Comparison of ENCODE assay signal across 22 cellular contexts in the genomic region with DNA sequence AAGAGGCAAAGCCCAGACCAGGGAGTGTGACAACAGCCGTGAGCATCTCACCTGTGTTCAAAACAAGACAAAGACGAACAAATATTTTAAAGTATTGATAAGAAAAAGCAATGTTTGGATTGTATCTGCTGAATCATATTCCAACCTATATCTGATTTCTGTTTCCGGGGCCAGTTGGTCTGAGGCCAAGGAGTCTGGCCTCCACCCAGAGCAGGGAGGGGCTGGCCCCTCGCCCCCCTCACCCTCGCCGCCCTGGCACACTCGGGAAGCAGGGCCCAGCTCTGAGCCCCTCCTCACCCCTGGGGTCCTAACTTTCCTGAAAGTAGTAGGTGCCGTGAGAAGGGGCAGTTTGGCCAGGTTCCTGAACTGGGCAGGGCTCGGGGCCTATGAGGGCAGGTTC.
"Had no signal": no experiment of that assay in that cellular context is flagged by ENCODE, and none has a peak within 500 bp of the region (broad histone marks: within the 10 kb centered on the region; RNA-seq: fewer than 3 reads in every experiment).

No MANE protein-coding gene starts in this region.

- DNase-seq: activated CD4-positive, alpha-beta memory T cell treated with anti-CD3 and anti-CD28 coated beads, Interleukin-2, amount 10 ng/mL, durations not matched to agents 7 days and 5 days; activated CD4-positive, alpha-beta T cell treated with anti-CD3 and anti-CD28 coated beads, Interleukin-2, amount 10 ng/mL, durations not matched to agents 24 days and 14 days; activated effector memory CD4-positive, alpha-beta T cell treated with Interleukin-2 at 50 U/mL for 16 hours; activated naive CD4-positive, alpha-beta T cell treated with anti-CD3 and anti-CD28 coated beads for 36 hours; activated naive CD8-positive, alpha-beta T cell treated with anti-CD3 and anti-CD28 coated beads, Interleukin-2, amount 50 U/mL, for 24 hours; activated T-cell treated with anti-CD3 and anti-CD28 coated beads, Interleukin-2, amount 50 U/mL, for 72 hours; body of pancreas; caudate nucleus; effector CD4-positive, alpha-beta T cell; heart right ventricle; islet precursor cell; left cardiac atrium; retina; sigmoid colon; stimulated activated CD4-positive, alpha-beta T cell treated with anti-CD3 and anti-CD28 coated beads, Interleukin-15, amount 100 ng/mL, for 24 hours; stomach; trophoblast cell had no signal

- H3K4me3 Mint-ChIP-seq: activated CD4-positive, alpha-beta memory T cell treated with anti-CD3 and anti-CD28 coated beads, Interleukin-2, amount 10 ng/mL, durations not matched to agents 7 days and 5 days; activated CD4-positive, alpha-beta T cell treated with anti-CD3 and anti-CD28 coated beads, Interleukin-2, amount 10 ng/mL, durations not matched to agents 24 days and 14 days; activated naive CD4-positive, alpha-beta T cell treated with anti-CD3 and anti-CD28 coated beads for 36 hours; activated naive CD8-positive, alpha-beta T cell treated with anti-CD3 and anti-CD28 coated beads, Interleukin-2, amount 50 U/mL, for 24 hours; activated T-cell treated with anti-CD3 and anti-CD28 coated beads, Interleukin-2, amount 50 U/mL, for 72 hours; dendritic cell treated with granulocyte-macrophage colony-stimulating factor and Interleukin-4, amounts not matched to agents 40 ng/mL and 50 ng/mL, for 4 days; memory B cell; stimulated activated memory B cell treated with anti-CD40 and anti-IgM and Interleukin-4, amounts not matched to agents 10 μg/mL and 1 μg/mL and 100 μg/mL, for 72 hours had no signal

- H3K9me3 Mint-ChIP-seq: activated CD4-positive, alpha-beta memory T cell treated with anti-CD3 and anti-CD28 coated beads, Interleukin-2, amount 10 ng/mL, durations not matched to agents 7 days and 5 days; activated CD4-positive, alpha-beta T cell treated with anti-CD3 and anti-CD28 coated beads, Interleukin-2, amount 10 ng/mL, durations not matched to agents 24 days and 14 days; activated naive CD4-positive, alpha-beta T cell treated with anti-CD3 and anti-CD28 coated beads for 36 hours; activated naive CD8-positive, alpha-beta T cell treated with anti-CD3 and anti-CD28 coated beads, Interleukin-2, amount 50 U/mL, for 24 hours; activated T-cell treated with anti-CD3 and anti-CD28 coated beads, Interleukin-2, amount 50 U/mL, for 72 hours; dendritic cell treated with granulocyte-macrophage colony-stimulating factor and Interleukin-4, amounts not matched to agents 40 ng/mL and 50 ng/mL, for 4 days; memory B cell; stimulated activated memory B cell treated with anti-CD40 and anti-IgM and Interleukin-4, amounts not matched to agents 10 μg/mL and 1 μg/mL and 100 μg/mL, for 72 hours had no signal

- H3K27ac Mint-ChIP-seq: activated CD4-positive, alpha-beta memory T cell treated with anti-CD3 and anti-CD28 coated beads, Interleukin-2, amount 10 ng/mL, durations not matched to agents 7 days and 5 days; activated CD4-positive, alpha-beta T cell treated with anti-CD3 and anti-CD28 coated beads, Interleukin-2, amount 10 ng/mL, durations not matched to agents 24 days and 14 days; activated naive CD4-positive, alpha-beta T cell treated with anti-CD3 and anti-CD28 coated beads for 36 hours; activated naive CD8-positive, alpha-beta T cell treated with anti-CD3 and anti-CD28 coated beads, Interleukin-2, amount 50 U/mL, for 24 hours; activated T-cell treated with anti-CD3 and anti-CD28 coated beads, Interleukin-2, amount 50 U/mL, for 72 hours; dendritic cell treated with granulocyte-macrophage colony-stimulating factor and Interleukin-4, amounts not matched to agents 40 ng/mL and 50 ng/mL, for 4 days; memory B cell; progenitor cell of endocrine pancreas; stimulated activated memory B cell treated with anti-CD40 and anti-IgM and Interleukin-4, amounts not matched to agents 10 μg/mL and 1 μg/mL and 100 μg/mL, for 72 hours had no signal

- H3K27me3 Mint-ChIP-seq: activated CD4-positive, alpha-beta memory T cell treated with anti-CD3 and anti-CD28 coated beads, Interleukin-2, amount 10 ng/mL, durations not matched to agents 7 days and 5 days; activated CD4-positive, alpha-beta T cell treated with anti-CD3 and anti-CD28 coated beads, Interleukin-2, amount 10 ng/mL, durations not matched to agents 24 days and 14 days; activated naive CD8-positive, alpha-beta T cell treated with anti-CD3 and anti-CD28 coated beads, Interleukin-2, amount 50 U/mL, for 24 hours; dendritic cell treated with granulocyte-macrophage colony-stimulating factor and Interleukin-4, amounts not matched to agents 40 ng/mL and 50 ng/mL, for 4 days; progenitor cell of endocrine pancreas had no signal

- ATAC-seq: activated CD4-positive, CD25-positive, alpha-beta regulatory T cell treated with anti-CD3 and anti-CD28 coated beads, Interleukin-2, amount 50 U/mL, for 24 hours; activated naive CD8-positive, alpha-beta T cell treated with anti-CD3 and anti-CD28 coated beads, Interleukin-2, amount 50 U/mL, for 24 hours; activated T-cell treated with anti-CD3 and anti-CD28 coated beads, Interleukin-2, amount 50 U/mL, for 72 hours; body of pancreas; heart right ventricle; left cardiac atrium; stimulated activated memory B cell treated with anti-CD40 and anti-IgM and Interleukin-4, amounts not matched to agents 10 μg/mL and 1 μg/mL and 100 μg/mL, for 72 hours had no signal

- H3K4me1 Mint-ChIP-seq: activated CD4-positive, alpha-beta memory T cell treated with anti-CD3 and anti-CD28 coated beads, Interleukin-2, amount 10 ng/mL, durations not matched to agents 7 days and 5 days; activated CD4-positive, alpha-beta T cell treated with anti-CD3 and anti-CD28 coated beads, Interleukin-2, amount 10 ng/mL, durations not matched to agents 24 days and 14 days; activated naive CD8-positive, alpha-beta T cell treated with anti-CD3 and anti-CD28 coated beads, Interleukin-2, amount 50 U/mL, for 24 hours had no signal

- H3K36me3 Mint-ChIP-seq: memory B cell; stimulated activated memory B cell treated with anti-CD40 and anti-IgM and Interleukin-4, amounts not matched to agents 10 μg/mL and 1 μg/mL and 100 μg/mL, for 72 hours had no signal
